2 cellular contexts compared by ENCODE assay signal in genomic region chr12:112870267-112870980, GRCh38.
TF ChIP-seq lines count a peak whose summit lies in the region.

No MANE protein-coding gene starts in this region.

TF ChIP-seq in HepG2, 621 proteins besides CTCF, POLR2A, EP300 and RAD21:
- TF ChIP-seq MNT (IDR thresholded peaks at IDR 0.05) = peak; percentile 50; the same call in 1 of the 2 replicates
- no peak for TF ChIP-seq MAFG (CRISPR knock-in tag; IDR thresholded peaks at IDR 0.05)
- no peak for TF ChIP-seq ZHX1 (CRISPR knock-in tag; IDR thresholded peaks at IDR 0.05; ENCODE audit: low read depth)
- TF ChIP-seq ZNF747 (CRISPR knock-in tag; IDR thresholded peaks at IDR 0.05; ENCODE audit: borderline replicate concordance) = no peak

TF ChIP-seq in GM12878, 131 proteins besides CTCF, POLR2A, EP300 and RAD21:
- TF ChIP-seq EGR1 (IDR thresholded peaks at IDR 0.05; ENCODE audit: borderline replicate concordance in 1 of 2, low read depth in 2 of 2, low read length in 2 of 2) = no peak
- peak; percentile 60; the same call in 1 of the 2 replicates for TF ChIP-seq SPI1 (IDR thresholded peaks at IDR 0.05; ENCODE audit: borderline replicate concordance, insufficient read depth, low read depth, low read length)
